ENCODE assay signal across 17 cellular contexts in genomic region chr4:164551713-164552040, GRCh38.
DNase-seq lines count a peak whose midpoint lies in the region; ATAC-seq, FAIRE-seq and TF ChIP-seq lines count a peak whose summit lies in the region.
"Had no signal": no experiment of that assay in that cellular context is flagged by ENCODE, and none has a peak within 500 bp of the region (broad histone marks: within the 10 kb centered on the region; RNA-seq: fewer than 3 reads in every experiment).

No MANE protein-coding gene starts in this region.

- in situ Hi-C loops in mammary epithelial cell (cut with MboI; ENCODE audit: low sequenced_read_pairs in 2 of 2) = no loop called here

- H3K27ac Mint-ChIP-seq in neural progenitor cell = no peak overlapping the region
- no peak overlapping the region for H3K27ac Mint-ChIP-seq in stimulated activated effector memory CD8-positive, alpha-beta T cell treated with anti-CD3 and anti-CD28 coated beads, Interleukin-12 subunit alpha, Interleukin-12 subunit beta, amount 100 ng/mL, for 72 hours
- H3K27ac Mint-ChIP-seq in activated naive CD4-positive, alpha-beta T cell treated with anti-CD3 and anti-CD28 coated beads, Interleukin-2, amount 10 ng/mL, durations not matched to agents 7 days and 5 days = no peak overlapping the region
- H3K27ac Mint-ChIP-seq in activated CD8-positive, alpha-beta T cell treated with anti-CD3 and anti-CD28 coated beads, Interleukin-2, amount 10 ng/mL, durations not matched to agents 7 days and 5 days = no peak overlapping the region
- H3K27ac Mint-ChIP-seq: CD8-positive, alpha-beta T cell had no signal

- no peak overlapping the region for H2BK15ac ChIP-seq in H1 (ENCODE audit: low read length)

- intact Hi-C loops in mammary epithelial cell (cut with micrococcal nuclease) = no loop called here

- H3K4me2 ChIP-seq in H1 (ENCODE audit: insufficient read depth in 1 of 2, low read depth in 2 of 2, low read length in 2 of 2) (no peak overlapping the region), neural progenitor cell (no peak overlapping the region), mammary epithelial cell (ENCODE audit: insufficient read depth, low read depth, low read length) (no peak overlapping the region)

- peak overlapping the region; percentile 59 for H4K91ac ChIP-seq in H1 (replicated peaks; ENCODE audit: insufficient read length, low read length)

- TF ChIP-seq CTCF in H1 (IDR thresholded peaks at IDR 0.05; ENCODE audit: control extremely low read depth in 1 of 3, insufficient read depth in 1 of 3, low read depth in 1 of 3, low read length in 3 of 3) (no peak), neural progenitor cell (IDR thresholded peaks at IDR 0.05) (no peak), mammary epithelial cell (conservative IDR thresholded peaks at IDR 0.05 in 1 of 2, IDR thresholded peaks at IDR 0.05 in 1 of 2; ENCODE audit: extremely low read depth in 1 of 2, insufficient read depth in 1 of 2, low read depth in 1 of 2, low read length in 2 of 2) (no peak)

- H2BK12ac ChIP-seq in H1 (ENCODE audit: low read depth, low read length) = 0 out of 2 replicates have a peak overlapping the region, but pooled peaks have one; percentile 27

- H3K23ac ChIP-seq in H1 (ENCODE audit: insufficient read length) = no peak overlapping the region

- no peak overlapping the region for H4K5ac ChIP-seq in H1 (ENCODE audit: insufficient read length, low read depth, low read length)

- no peak overlapping the region for H3K27ac ChIP-seq in H1 (ENCODE audit: low read depth, low read length)
- no peak overlapping the region for H3K27ac ChIP-seq in neural progenitor cell
- no peak overlapping the region for H3K27ac ChIP-seq in mammary epithelial cell (ENCODE audit: insufficient read depth, low read depth, low read length)
- H3K27ac ChIP-seq: GM23248 had no signal

- no peak overlapping the region for H4K8ac ChIP-seq in H1 (ENCODE audit: extremely low read depth, insufficient read depth, low read length)

- H3K4ac ChIP-seq in H1 (replicated peaks; ENCODE audit: insufficient read length, low read depth, low read length) = no peak overlapping the region

- H3K36me3 Mint-ChIP-seq in neural progenitor cell = no peaks in the 10 kb centered on the region
- H3K36me3 Mint-ChIP-seq in stimulated activated effector memory CD8-positive, alpha-beta T cell treated with anti-CD3 and anti-CD28 coated beads, Interleukin-12 subunit alpha, Interleukin-12 subunit beta, amount 100 ng/mL, for 72 hours = no peaks in the 10 kb centered on the region
- no peaks in the 10 kb centered on the region for H3K36me3 Mint-ChIP-seq in activated naive CD4-positive, alpha-beta T cell treated with anti-CD3 and anti-CD28 coated beads, Interleukin-2, amount 10 ng/mL, durations not matched to agents 7 days and 5 days
- H3K36me3 Mint-ChIP-seq in activated CD8-positive, alpha-beta T cell treated with anti-CD3 and anti-CD28 coated beads, Interleukin-2, amount 10 ng/mL, durations not matched to agents 7 days and 5 days (ENCODE audit: low read depth) = no peaks in the 10 kb centered on the region
- H3K36me3 Mint-ChIP-seq: CD8-positive, alpha-beta T cell had no signal

- H3K56ac ChIP-seq in H1 (replicated peaks; ENCODE audit: insufficient read length, low read depth, low read length) = no peak overlapping the region

- no peak for DNase-seq in H1 (ENCODE audit: low read depth in 1 of 2, low spot score in 2 of 2)
- DNase-seq in neural progenitor cell (ENCODE audit: low spot score) = no peak
- DNase-seq in stimulated activated effector memory CD8-positive, alpha-beta T cell treated with anti-CD3 and anti-CD28 coated beads, Interleukin-12 subunit alpha, Interleukin-12 subunit beta, amount 100 ng/mL, for 72 hours (ENCODE audit: low spot score in 2 of 2) = no peak
- DNase-seq in mammary epithelial cell = no peak
- DNase-seq in activated naive CD4-positive, alpha-beta T cell treated with anti-CD3 and anti-CD28 coated beads, Interleukin-2, amount 10 ng/mL, durations not matched to agents 7 days and 5 days = no peak
- no peak for DNase-seq in activated CD8-positive, alpha-beta T cell treated with anti-CD3 and anti-CD28 coated beads, Interleukin-2, amount 10 ng/mL, durations not matched to agents 7 days and 5 days
- DNase-seq: C1 segment of cervical spinal cord; Caco-2; CD8-positive, alpha-beta T cell; DMS153; DND-41; GM23248; H9 had no signal

- BruUV-seq in mammary epithelial cell (replicated peaks; lab: Mats Ljungman, UMichigan) = no TSS peak

- H3K4me3 Mint-ChIP-seq in neural progenitor cell = no peak overlapping the region
- no peak overlapping the region for H3K4me3 Mint-ChIP-seq in stimulated activated effector memory CD8-positive, alpha-beta T cell treated with anti-CD3 and anti-CD28 coated beads, Interleukin-12 subunit alpha, Interleukin-12 subunit beta, amount 100 ng/mL, for 72 hours
- no peak overlapping the region for H3K4me3 Mint-ChIP-seq in activated naive CD4-positive, alpha-beta T cell treated with anti-CD3 and anti-CD28 coated beads, Interleukin-2, amount 10 ng/mL, durations not matched to agents 7 days and 5 days
- no peak overlapping the region for H3K4me3 Mint-ChIP-seq in activated CD8-positive, alpha-beta T cell treated with anti-CD3 and anti-CD28 coated beads, Interleukin-2, amount 10 ng/mL, durations not matched to agents 7 days and 5 days
- H3K4me3 Mint-ChIP-seq: CD8-positive, alpha-beta T cell; H9 had no signal

- H3K9ac ChIP-seq in H1 (replicated peaks in 1 of 4; ENCODE audit: extremely low read depth in 1 of 4, low read depth in 3 of 4, low read length in 3 of 4) = no peak overlapping the region
- no peak overlapping the region for H3K9ac ChIP-seq in neural progenitor cell
- no peak overlapping the region for H3K9ac ChIP-seq in mammary epithelial cell (ENCODE audit: insufficient read depth, low read length)
- H3K9ac ChIP-seq: GM23248 had no signal

- no peaks in the 10 kb centered on the region for H3K27me3 ChIP-seq in H1 (replicated peaks in 1 of 4; ENCODE audit: control insufficient read depth in 3 of 4, extremely low read depth in 1 of 4, insufficient read depth in 3 of 4, low read length in 3 of 4)
- H3K27me3 ChIP-seq in neural progenitor cell = no peaks in the 10 kb centered on the region
- no peaks in the 10 kb centered on the region for H3K27me3 ChIP-seq in mammary epithelial cell (ENCODE audit: insufficient read depth, low read length)

- H2AK5ac ChIP-seq in H1 (ENCODE audit: low read depth, low read length) = no peak overlapping the region

- H3K18ac ChIP-seq in H1 (ENCODE audit: extremely low read depth, low read length) = no peak overlapping the region

- TF ChIP-seq EP300 in H1 (IDR thresholded peaks at IDR 0.05; ENCODE audit: borderline replicate concordance in 1 of 2, low read depth in 2 of 2, low read length in 2 of 2) = no peak

- H3K36me3 ChIP-seq in H1 (ENCODE audit: control insufficient read depth in 2 of 4, insufficient read depth in 4 of 4, low read length in 3 of 4) = no peaks in the 10 kb centered on the region
- H3K36me3 ChIP-seq in neural progenitor cell = no peaks in the 10 kb centered on the region
- H3K36me3 ChIP-seq in mammary epithelial cell (ENCODE audit: insufficient read depth, low read length) = no peaks in the 10 kb centered on the region

- no peak for FAIRE-seq in H1 (lab: Jason Lieb, UNC)
- FAIRE-seq: G401.6, GM12892, GM19239 had no signal

- no peak for TF ChIP-seq POLR2A in H1 (IDR thresholded peaks at IDR 0.05; ENCODE audit: control extremely low read depth in 1 of 2, low read depth in 2 of 2, low read length in 2 of 2)

- H3K79me2 ChIP-seq in H1 (ENCODE audit: control insufficient read depth in 1 of 2, insufficient read depth in 2 of 2, low read length in 2 of 2) = no peaks in the 10 kb centered on the region
- H3K79me2 ChIP-seq in neural progenitor cell (ENCODE audit: low read depth) = no peaks in the 10 kb centered on the region
- H3K79me2 ChIP-seq in mammary epithelial cell (ENCODE audit: insufficient read depth, low read length) = no peaks in the 10 kb centered on the region

- no peaks in the 10 kb centered on the region for H3K27me3 Mint-ChIP-seq in neural progenitor cell (ENCODE audit: insufficient read depth, low read depth)
- no peaks in the 10 kb centered on the region for H3K27me3 Mint-ChIP-seq in activated naive CD4-positive, alpha-beta T cell treated with anti-CD3 and anti-CD28 coated beads, Interleukin-2, amount 10 ng/mL, durations not matched to agents 7 days and 5 days
- no peaks in the 10 kb centered on the region for H3K27me3 Mint-ChIP-seq in activated CD8-positive, alpha-beta T cell treated with anti-CD3 and anti-CD28 coated beads, Interleukin-2, amount 10 ng/mL, durations not matched to agents 7 days and 5 days (ENCODE audit: low read depth)

- no peaks in the 10 kb centered on the region for H3K79me1 ChIP-seq in H1 (ENCODE audit: low read depth, low read length)

- dilution Hi-C loops in mammary epithelial cell (cut with HindIII; ENCODE audit: low sequenced_read_pairs) = no loop called here

- H3K9me3 ChIP-seq in H1 (ENCODE audit: insufficient read depth in 2 of 2, low read depth in 1 of 2, low read length in 1 of 2) (no peaks in the 10 kb centered on the region), neural progenitor cell (ENCODE audit: low read depth) (no peaks in the 10 kb centered on the region), mammary epithelial cell (replicated peaks; ENCODE audit: insufficient read depth, low read length) (no peaks in the 10 kb centered on the region)
- H3K9me3 ChIP-seq: Caco-2 had no signal

- no peak overlapping the region for H2BK120ac ChIP-seq in H1 (replicated peaks; ENCODE audit: low read depth, low read length)

- H2BK5ac ChIP-seq in H1 (ENCODE audit: low read depth, low read length) = no peak overlapping the region

- no peak overlapping the region for H3K14ac ChIP-seq in H1 (ENCODE audit: insufficient read length)

- POLR2A ChIA-PET in H1 (lab: Charles Lee; ENCODE audit: partially characterized antibody) = no interaction called here
- POLR2A ChIA-PET in activated CD8-positive, alpha-beta T cell treated with anti-CD3 and anti-CD28 coated beads, Interleukin-2, amount 10 ng/mL, durations not matched to agents 7 days and 5 days (lab: Charles Lee) = no interaction called here

- CTCF ChIA-PET in H1 (lab: Charles Lee; ENCODE audit: partially characterized antibody) (no interaction called here), mammary epithelial cell (lab: Charles Lee; ENCODE audit: low non-redundant PET) (no interaction called here)
- CTCF ChIA-PET in activated naive CD4-positive, alpha-beta T cell treated with anti-CD3 and anti-CD28 coated beads, Interleukin-2, amount 10 ng/mL, durations not matched to agents 7 days and 5 days (lab: Charles Lee) = no interaction called here
- CTCF ChIA-PET in activated CD8-positive, alpha-beta T cell treated with anti-CD3 and anti-CD28 coated beads, Interleukin-2, amount 10 ng/mL, durations not matched to agents 7 days and 5 days (lab: Charles Lee) = no interaction called here

- H4K20me1 ChIP-seq in H1 (replicated peaks in 1 of 2; ENCODE audit: control insufficient read depth in 1 of 2, insufficient read depth in 2 of 2, low read length in 2 of 2) = no peaks in the 10 kb centered on the region
- no peaks in the 10 kb centered on the region for H4K20me1 ChIP-seq in neural progenitor cell (ENCODE audit: low read depth)
- no peaks in the 10 kb centered on the region for H4K20me1 ChIP-seq in mammary epithelial cell (ENCODE audit: insufficient read depth, low read length)

- H3K4me1 ChIP-seq in H1 (replicated peaks in 1 of 4; ENCODE audit: control insufficient read depth in 3 of 4, insufficient read depth in 4 of 4, low read length in 3 of 4) (peaks cover 0 to 2% (median 0%) of the 10 kb centered on the region in 4 experiments; a peak in 1 of 7 replicates), neural progenitor cell (peaks cover 6% of the 10 kb centered on the region), mammary epithelial cell (ENCODE audit: insufficient read depth, low read length) (no peaks in the 10 kb centered on the region)
- H3K4me1 ChIP-seq: Caco-2 had no signal

- H3K4me1 Mint-ChIP-seq in neural progenitor cell = peaks cover 12% of the 10 kb centered on the region
- H3K4me1 Mint-ChIP-seq in stimulated activated effector memory CD8-positive, alpha-beta T cell treated with anti-CD3 and anti-CD28 coated beads, Interleukin-12 subunit alpha, Interleukin-12 subunit beta, amount 100 ng/mL, for 72 hours = no peaks in the 10 kb centered on the region
- no peaks in the 10 kb centered on the region for H3K4me1 Mint-ChIP-seq in activated naive CD4-positive, alpha-beta T cell treated with anti-CD3 and anti-CD28 coated beads, Interleukin-2, amount 10 ng/mL, durations not matched to agents 7 days and 5 days
- no peaks in the 10 kb centered on the region for H3K4me1 Mint-ChIP-seq in activated CD8-positive, alpha-beta T cell treated with anti-CD3 and anti-CD28 coated beads, Interleukin-2, amount 10 ng/mL, durations not matched to agents 7 days and 5 days (ENCODE audit: low read depth)

- H3K4me3 ChIP-seq in H1 (ENCODE audit: extremely low read depth in 1 of 4, insufficient read depth in 2 of 4, low read depth in 3 of 4, low read length in 4 of 4) (no peak overlapping the region), neural progenitor cell (no peak overlapping the region), mammary epithelial cell (replicated peaks in 1 of 3; ENCODE audit: insufficient read depth in 1 of 3, low read depth in 2 of 3, low read length in 3 of 3) (no peak overlapping the region)
- H3K4me3 ChIP-seq: GM23248 had no signal

- no peaks in the 10 kb centered on the region for H3K23me2 ChIP-seq in H1 (ENCODE audit: low read depth, low read length)

- 87% methylated on average over 4 of the region's 4 CpGs; no CpG with 5 or more reads in 1 of the 2 experiments for WGBS in H1 (ENCODE audit: extremely low coverage in 1 of 2, insufficient coverage in 1 of 2, insufficient read length in 1 of 2, insufficient replicate concordance in 2 of 2, low coverage in 1 of 2, low lambda C conversion rate in 2 of 2, missing lambda C conversion rate in 1 of 2), 2 experiments
- 70% methylated on average over 4 of the region's 4 CpGs for WGBS in mammary epithelial cell (ENCODE audit: low coverage, missing lambda C conversion rate)

- H3K9me3 Mint-ChIP-seq in neural progenitor cell = no peaks in the 10 kb centered on the region
- H3K9me3 Mint-ChIP-seq in stimulated activated effector memory CD8-positive, alpha-beta T cell treated with anti-CD3 and anti-CD28 coated beads, Interleukin-12 subunit alpha, Interleukin-12 subunit beta, amount 100 ng/mL, for 72 hours = peaks cover 7% of the 10 kb centered on the region
- H3K9me3 Mint-ChIP-seq in activated naive CD4-positive, alpha-beta T cell treated with anti-CD3 and anti-CD28 coated beads, Interleukin-2, amount 10 ng/mL, durations not matched to agents 7 days and 5 days = peaks cover 2% of the 10 kb centered on the region
- H3K9me3 Mint-ChIP-seq in activated CD8-positive, alpha-beta T cell treated with anti-CD3 and anti-CD28 coated beads, Interleukin-2, amount 10 ng/mL, durations not matched to agents 7 days and 5 days (ENCODE audit: insufficient read depth) = no peaks in the 10 kb centered on the region
- H3K9me3 Mint-ChIP-seq: CD8-positive, alpha-beta T cell had no signal

- no peak overlapping the region for H2BK20ac ChIP-seq in H1 (ENCODE audit: low read length)

- H3F3A ChIP-seq in neural progenitor cell (ENCODE audit: low read depth) = no peaks in the 10 kb centered on the region

- H2AFZ ChIP-seq in H1 (ENCODE audit: low read length) = peak overlapping the region; percentile 95
- peak overlapping the region; percentile 87 for H2AFZ ChIP-seq in neural progenitor cell (replicated peaks)
- H2AFZ ChIP-seq in mammary epithelial cell (ENCODE audit: low read depth, low read length) = no peak overlapping the region
- H2AFZ ChIP-seq: GM23248 had no signal

- ATAC-seq in stimulated activated effector memory CD8-positive, alpha-beta T cell treated with anti-CD3 and anti-CD28 coated beads, Interleukin-12 subunit alpha, Interleukin-12 subunit beta, amount 100 ng/mL, for 72 hours = peak; percentile 36
- no peak for ATAC-seq in activated CD8-positive, alpha-beta T cell treated with anti-CD3 and anti-CD28 coated beads, Interleukin-2, amount 10 ng/mL, durations not matched to agents 7 days and 5 days
- ATAC-seq: CD8-positive, alpha-beta T cell; HCT116 had no signal

- TF ChIP-seq RAD21 in H1 (IDR thresholded peaks at IDR 0.05 in 1 of 2, conservative IDR thresholded peaks at IDR 0.05 in 1 of 2; ENCODE audit: low read depth in 2 of 2, low read length in 2 of 2) = no peak
